ENCODE assay signal across 8 cellular contexts in genomic region chr3:141441381-141442365, GRCh38. TPM values are rescaled to one million over a fixed set of nuclear protein-coding genes. Genes with fewer than 3 reads are reported as not detected.
DNase-seq lines count a peak whose midpoint lies in the region; TF ChIP-seq lines count a peak whose summit lies in the region.

No MANE protein-coding gene starts in this region.

- in situ Hi-C loops in T47D (cut with HindIII; ENCODE audit: low pct_unique_long_range_greater_than_20kb, low sequenced_read_pairs): no loop called here

- peak; percentile 62 for TF ChIP-seq CTCF in VCaP (conservative IDR thresholded peaks at IDR 0.05)

- no peak overlapping the region for H3K27ac ChIP-seq in VCaP

- DNase-seq in NCI-H1092 treated with DMSO at 0.1 percent for 48 hours (lab: John Stamatoyannopoulos, UW) (peak; percentile 30), NCI-H1092 (lab: John Stamatoyannopoulos, UW) (no peak), HCEC 1CT (peak; percentile 75), M059J (ENCODE audit: low read depth) (peak; percentile 80), T47D (ENCODE audit: low read depth in 1 of 2, low spot score in 1 of 2) (peak; percentile 46 to 77), kidney tubule cell (ENCODE audit: low spot score) (peak; percentile 63)
- peak; percentile 81 for DNase-seq in stimulated activated CD4-positive, alpha-beta T cell treated with anti-CD3 and anti-CD28 coated beads, Interleukin-4, amount 100 ng/mL, for 1 hour

RNA-seq across cellular contexts. Expression of gene RASA2, which starts 45.2 kb away (rescaled TPM):
- total RNA-seq in M059J (2014; rRNA removed; shearing (Covaris generic)): 16.4 and 20.8 TPM in 2 replicates
